21 cellular contexts compared by ENCODE assay signal in the genomic region with DNA sequence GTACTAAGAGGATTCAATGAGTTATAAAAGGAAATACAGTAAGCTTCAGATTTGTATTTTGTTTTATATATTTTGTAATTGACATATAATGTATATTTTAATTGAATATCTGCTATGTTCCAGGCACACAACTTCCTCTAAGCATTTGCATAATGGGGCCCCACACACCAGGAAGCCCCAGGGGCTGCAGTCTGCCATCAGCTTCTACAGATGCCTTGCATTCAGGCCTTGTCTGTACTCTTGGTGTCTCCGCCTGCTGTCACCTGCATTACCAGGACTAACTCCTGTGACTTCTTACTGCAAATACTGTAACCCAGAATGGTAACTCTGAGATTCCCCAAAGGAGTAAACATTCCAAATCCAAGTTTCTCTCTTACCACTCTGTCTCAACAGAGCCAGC.
"Had no signal": no experiment of that assay in that cellular context is flagged by ENCODE, and none has a peak within 500 bp of the region (broad histone marks: within the 10 kb centered on the region; RNA-seq: fewer than 3 reads in every experiment).

No MANE protein-coding gene starts in this region.

- H3K27me3 ChIP-seq: left lung, right lobe of liver, testis, tibial nerve had no signal

- H3K79me2 ChIP-seq: parathyroid adenoma had no signal

- H3K9me3 Mint-ChIP-seq: immature natural killer cell; stimulated activated naive CD8-positive, alpha-beta T cell treated with anti-CD3 and anti-CD28 coated beads, Interleukin-15, Interleukin-2, amounts not matched to agents 100 ng/mL and 50 ng/mL, for 24 hours had no signal

- H3K27ac Mint-ChIP-seq: stimulated activated memory B cell treated with anti-CD40 and anti-IgM and Interleukin-4, amounts not matched to agents 10 μg/mL and 1 μg/mL and 100 μg/mL, for 72 hours; stimulated activated naive CD8-positive, alpha-beta T cell treated with anti-CD3 and anti-CD28 coated beads, Interleukin-15, Interleukin-2, amounts not matched to agents 100 ng/mL and 50 ng/mL, for 24 hours had no signal

- H3K4me1 ChIP-seq: parathyroid adenoma, psoas muscle, right lobe of liver had no signal

- H3K27ac ChIP-seq: left lung, lower lobe of right lung, parathyroid adenoma, psoas muscle, right lobe of liver, testis, tibial nerve had no signal

- H2AFZ ChIP-seq: parathyroid adenoma had no signal

- H3K36me3 Mint-ChIP-seq: immature natural killer cell had no signal

- H3K4me3 ChIP-seq: left lung, lower lobe of right lung, psoas muscle, right lobe of liver, testis, tibial nerve had no signal

- H3K9me3 ChIP-seq: left lung, lower lobe of right lung, right lobe of liver, testis had no signal

- H3K9ac ChIP-seq: parathyroid adenoma had no signal

- H3K4me3 Mint-ChIP-seq: immature natural killer cell; naive thymus-derived CD4-positive, alpha-beta T cell; nephron progenitor cell; stimulated activated memory B cell treated with anti-CD40 and anti-IgM and Interleukin-4, amounts not matched to agents 10 μg/mL and 1 μg/mL and 100 μg/mL, for 72 hours; stimulated activated naive CD8-positive, alpha-beta T cell treated with anti-CD3 and anti-CD28 coated beads, Interleukin-15, Interleukin-2, amounts not matched to agents 100 ng/mL and 50 ng/mL, for 24 hours had no signal

- DNase-seq: cerebellar nuclear complex; dermis blood vessel endothelial cell; effector CD4-positive, alpha-beta T cell; immature natural killer cell; left lung; lower lobe of right lung; mesenchymal stem cell; naive thymus-derived CD4-positive, alpha-beta T cell; nephron progenitor cell; psoas muscle; retina; right lobe of liver; stimulated activated CD4-positive, alpha-beta T cell treated with anti-CD3 and anti-CD28 coated beads, Interleukin-4, amount 100 ng/mL, for 24 hours; testis had no signal

- FAIRE-seq: colon, frontal cortex, keratinocyte had no signal

- H3K36me3 ChIP-seq: left lung, lower lobe of right lung, right lobe of liver, tibial nerve had no signal

- H3K27me3 Mint-ChIP-seq: naive thymus-derived CD4-positive, alpha-beta T cell; stimulated activated memory B cell treated with anti-CD40 and anti-IgM and Interleukin-4, amounts not matched to agents 10 μg/mL and 1 μg/mL and 100 μg/mL, for 72 hours; stimulated activated naive CD8-positive, alpha-beta T cell treated with anti-CD3 and anti-CD28 coated beads, Interleukin-15, Interleukin-2, amounts not matched to agents 100 ng/mL and 50 ng/mL, for 24 hours had no signal
